Comparison of ENCODE assay signal across 9 cellular contexts in the genomic region with DNA sequence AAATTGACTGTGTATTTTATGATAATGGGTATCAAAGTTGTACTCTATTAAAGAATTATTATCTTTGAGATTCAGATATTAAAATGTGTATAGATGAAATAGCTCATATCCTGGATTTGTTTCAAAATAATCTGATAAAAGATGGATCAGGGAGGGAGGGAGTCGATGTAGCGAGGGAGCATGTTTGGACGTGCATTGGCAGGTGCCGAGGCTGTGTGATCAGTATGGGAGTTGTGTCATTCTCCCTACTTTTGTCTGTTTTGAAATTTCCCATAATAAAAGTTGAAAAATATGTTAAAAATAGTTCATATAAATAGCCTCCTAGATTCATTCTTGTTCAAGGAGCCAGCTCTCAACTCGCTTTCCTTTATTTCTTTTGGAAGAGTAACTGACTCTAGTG.
DNase-seq lines count a peak whose midpoint lies in the region; ATAC-seq, FAIRE-seq and TF ChIP-seq lines count a peak whose summit lies in the region.
"Had no signal": no experiment of that assay in that cellular context is flagged by ENCODE, and none has a peak within 500 bp of the region (broad histone marks: within the 10 kb centered on the region; RNA-seq: fewer than 3 reads in every experiment).

No MANE protein-coding gene starts in this region.

- no peaks in the 10 kb centered on the region for H3K36me3 Mint-ChIP-seq in GM23338 (ENCODE audit: low read depth)
- peaks cover 8% of the 10 kb centered on the region for H3K36me3 Mint-ChIP-seq in T-helper 17 cell (ENCODE audit: low read depth)

- peak overlapping the region; percentile 39; the same call in 1 of the 2 replicates for H3K27ac Mint-ChIP-seq in GM23338
- peak overlapping the region; percentile 90 for H3K27ac Mint-ChIP-seq in T-helper 17 cell

- H3K27me3 ChIP-seq in GM23338 (ENCODE audit: insufficient read depth) = no peaks in the 10 kb centered on the region
- no peaks in the 10 kb centered on the region for H3K27me3 ChIP-seq in endothelial cell of umbilical vein (ENCODE audit: control insufficient read depth in 2 of 2, insufficient read depth in 2 of 2, low read length in 2 of 2)
- no peaks in the 10 kb centered on the region for H3K27me3 ChIP-seq in skeletal muscle satellite cell (ENCODE audit: control insufficient read depth, insufficient read depth, low read length)

- H3K27me3 Mint-ChIP-seq in GM23338 (ENCODE audit: insufficient read depth, low read depth, poor library complexity) (peaks cover 7% of the 10 kb centered on the region), T-helper 17 cell (no peaks in the 10 kb centered on the region)

- no peak overlapping the region for H3K4me3 ChIP-seq in GM23338
- H3K4me3 ChIP-seq in endothelial cell of umbilical vein (replicated peaks in 1 of 3; ENCODE audit: insufficient read depth in 1 of 3, low read depth in 1 of 3, low read length in 3 of 3) = no peak overlapping the region
- H3K4me3 ChIP-seq in skeletal muscle satellite cell (ENCODE audit: low read length) = no peak overlapping the region

- H3K36me3 ChIP-seq in GM23338 (ENCODE audit: insufficient read depth) = no peaks in the 10 kb centered on the region
- peaks cover 0 to 2% of the 10 kb centered on the region in 2 experiments for H3K36me3 ChIP-seq in endothelial cell of umbilical vein (ENCODE audit: control insufficient read depth in 2 of 2, extremely low read depth in 1 of 2, insufficient read depth in 2 of 2, low read length in 2 of 2)
- H3K36me3 ChIP-seq in skeletal muscle satellite cell (ENCODE audit: insufficient read depth, low read length) = no peaks in the 10 kb centered on the region

- H3K4me2 ChIP-seq in GM23338 = no peak overlapping the region
- peak overlapping the region; percentile 33 for H3K4me2 ChIP-seq in endothelial cell of umbilical vein (ENCODE audit: insufficient read depth, low read length)
- peak overlapping the region; percentile 24 for H3K4me2 ChIP-seq in skeletal muscle satellite cell (ENCODE audit: low read length)

- H3K9ac ChIP-seq in endothelial cell of umbilical vein (replicated peaks; ENCODE audit: extremely low read depth, insufficient read depth, low read length) = peak overlapping the region; percentile 59
- peak overlapping the region; percentile 51 for H3K9ac ChIP-seq in skeletal muscle satellite cell (ENCODE audit: low read depth, low read length)

- no peak for FAIRE-seq in endothelial cell of umbilical vein (lab: Jason Lieb, UNC)

- no peak overlapping the region for H3K4me3 Mint-ChIP-seq in GM23338
- peak overlapping the region; percentile 43 for H3K4me3 Mint-ChIP-seq in T-helper 17 cell

- no peaks in the 10 kb centered on the region for H3K9me3 Mint-ChIP-seq in GM23338

- no peak for TF ChIP-seq POLR2A in endothelial cell of umbilical vein (IDR thresholded peaks at IDR 0.05; ENCODE audit: low read depth, low read length)

- H4K20me1 ChIP-seq in GM23338 (replicated peaks; ENCODE audit: insufficient read depth) (no peaks in the 10 kb centered on the region), endothelial cell of umbilical vein (replicated peaks; ENCODE audit: control insufficient read depth, extremely low read depth, insufficient read depth, low read length) (no peaks in the 10 kb centered on the region)

- H3K4me1 ChIP-seq in GM23338 (ENCODE audit: insufficient read depth) (peaks cover 8% of the 10 kb centered on the region), endothelial cell of umbilical vein (ENCODE audit: control insufficient read depth, extremely low read depth, insufficient read depth, low read length) (peaks cover 55% of the 10 kb centered on the region), skeletal muscle satellite cell (ENCODE audit: control insufficient read depth, insufficient read depth, low read length) (peaks cover 55% of the 10 kb centered on the region)

- POLR2A ChIA-PET in endothelial cell of umbilical vein (lab: Charles Lee) = interaction anchor here (0.7 to 2.0 kb wide), 4 partner anchors 39 to 239 kb away, joined by 3 to 8 read pairs (median 4); a partner anchor contains a TSS

- H3K27ac ChIP-seq in GM23338 (ENCODE audit: low read depth) (no peak overlapping the region), endothelial cell of umbilical vein (ENCODE audit: insufficient read depth, low read depth, low read length) (peak overlapping the region; percentile 89)

- H3K4me1 Mint-ChIP-seq in GM23338 = peaks cover 28% of the 10 kb centered on the region
- peaks cover 62% of the 10 kb centered on the region for H3K4me1 Mint-ChIP-seq in T-helper 17 cell

- DNase-seq in GM23338 (ENCODE audit: low spot score) (no peak), T-helper 17 cell (no peak), endothelial cell of umbilical vein (ENCODE audit: low read depth, low spot score) (no peak), posterior cingulate gyrus (no peak)
- DNase-seq in stimulated activated CD4-positive, alpha-beta T cell treated with anti-CD3 and anti-CD28 coated beads, Interleukin-2, amount 100 ng/mL, for 24 hours = no peak
- DNase-seq in stimulated activated CD4-positive, alpha-beta T cell treated with anti-CD3 and anti-CD28 coated beads, Interleukin-1b, Interleukin-23, amount 100 ng/mL, for 48 hours = no peak
- DNase-seq: stimulated activated CD4-positive, alpha-beta T cell treated with anti-CD3 and anti-CD28 coated beads, Interleukin-2, amount 100 ng/mL, for 48 hours had no signal

- ATAC-seq in GM23338 (no peak), T-helper 17 cell (no peak), GM18873 (IDR thresholded peaks at IDR 0.05; ENCODE audit: low FRiP score, unreplicated experiment) (no peak)

- no peaks in the 10 kb centered on the region for H3K79me2 ChIP-seq in GM23338 (replicated peaks; ENCODE audit: insufficient read depth)
- H3K79me2 ChIP-seq in endothelial cell of umbilical vein (ENCODE audit: control insufficient read depth, insufficient read depth, low read length) = no peaks in the 10 kb centered on the region

- H3F3A ChIP-seq in GM23338 (replicated peaks; ENCODE audit: low read depth) = no peaks in the 10 kb centered on the region

- no TSS peak for BruUV-seq in endothelial cell of umbilical vein (replicated peaks; lab: Mats Ljungman, UMichigan)

- no peaks in the 10 kb centered on the region for H3K9me1 ChIP-seq in endothelial cell of umbilical vein (replicated peaks; ENCODE audit: control insufficient read depth, extremely low read depth, insufficient read depth, low read length)

- CTCF ChIA-PET in endothelial cell of umbilical vein (lab: Charles Lee) = interaction anchor here (0.7 to 2.6 kb wide), 16 partner anchors 9 to 242 kb away, joined by 3 to 8 read pairs (median 4); no protein-coding TSS in a partner anchor

- no peaks in the 10 kb centered on the region for H3K9me3 ChIP-seq in T-helper 17 cell (ENCODE audit: control insufficient read depth, low read length, poor library complexity, severe bottlenecking)
- H3K9me3 ChIP-seq in endothelial cell of umbilical vein (replicated peaks; ENCODE audit: control insufficient read depth, insufficient read depth, low read length) = no peaks in the 10 kb centered on the region
- H3K9me3 ChIP-seq in skeletal muscle satellite cell (replicated peaks; ENCODE audit: low read length) = no peaks in the 10 kb centered on the region

- no peaks in the 10 kb centered on the region for H3K9me2 ChIP-seq in GM23338 (ENCODE audit: insufficient read depth)

- H2AFZ ChIP-seq in GM23338 (no peak overlapping the region), endothelial cell of umbilical vein (ENCODE audit: low read depth, low read length) (no peak overlapping the region)

- dilution Hi-C loops in endothelial cell of umbilical vein (cut with MboI; ENCODE audit: extremely low pct_ligation_motif_present, low sequenced_read_pairs) = no loop called here

- intact Hi-C loops in endothelial cell of umbilical vein (cut with micrococcal nuclease) (loop anchor here (1.0 to 2.0 kb wide), 2 partner anchors 46 to 85 kb away; no protein-coding TSS in a partner anchor), posterior cingulate gyrus (cut with DNase I) (loop anchor here (2.0 kb wide), 1 partner anchor 47 kb away; no protein-coding TSS in a partner anchor)

- TF ChIP-seq CTCF in GM23338 (conservative IDR thresholded peaks at IDR 0.05; ENCODE audit: low read depth in 2 of 2) (no peak), endothelial cell of umbilical vein (IDR thresholded peaks at IDR 0.05; ENCODE audit: extremely low read depth in 1 of 2, insufficient read depth in 1 of 2, low read depth in 1 of 2, low read length in 2 of 2) (no peak)

TF ChIP-seq in GM23338, 12 proteins besides CTCF, POLR2A, EP300 and RAD21:
- TF ChIP-seq POLR2AphosphoS5 (IDR thresholded peaks at IDR 0.05; ENCODE audit: low read depth) = no peak
- TF ChIP-seq, protein P1, sequence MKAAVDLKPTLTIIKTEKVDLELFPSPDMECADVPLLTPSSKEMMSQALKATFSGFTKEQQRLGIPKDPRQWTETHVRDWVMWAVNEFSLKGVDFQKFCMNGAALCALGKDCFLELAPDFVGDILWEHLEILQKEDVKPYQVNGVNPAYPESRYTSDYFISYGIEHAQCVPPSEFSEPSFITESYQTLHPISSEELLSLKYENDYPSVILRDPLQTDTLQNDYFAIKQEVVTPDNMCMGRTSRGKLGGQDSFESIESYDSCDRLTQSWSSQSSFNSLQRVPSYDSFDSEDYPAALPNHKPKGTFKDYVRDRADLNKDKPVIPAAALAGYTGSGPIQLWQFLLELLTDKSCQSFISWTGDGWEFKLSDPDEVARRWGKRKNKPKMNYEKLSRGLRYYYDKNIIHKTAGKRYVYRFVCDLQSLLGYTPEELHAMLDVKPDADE (IDR thresholded peaks at IDR 0.05) = no peak
- TF ChIP-seq ZNF114 (CRISPR knock-in tag; IDR thresholded peaks at IDR 0.05) = no peak

TF ChIP-seq in endothelial cell of umbilical vein, 7 proteins besides CTCF, POLR2A, EP300 and RAD21:
- TF ChIP-seq MYC (IDR thresholded peaks at IDR 0.05; ENCODE audit: low read depth, low read length) = no peak
- TF ChIP-seq, protein P2, sequence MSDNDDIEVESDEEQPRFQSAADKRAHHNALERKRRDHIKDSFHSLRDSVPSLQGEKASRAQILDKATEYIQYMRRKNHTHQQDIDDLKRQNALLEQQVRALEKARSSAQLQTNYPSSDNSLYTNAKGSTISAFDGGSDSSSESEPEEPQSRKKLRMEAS (IDR thresholded peaks at IDR 0.05; ENCODE audit: insufficient read depth, insufficient read length) = no peak
- TF ChIP-seq POLR2AphosphoS5 (IDR thresholded peaks at IDR 0.05; ENCODE audit: insufficient read depth, low read depth, low read length) = no peak
- TF ChIP-seq GATA2 (IDR thresholded peaks at IDR 0.05; ENCODE audit: insufficient read depth, insufficient read length, low read depth, low read length) = no peak
- no peak for TF ChIP-seq EZH2 (IDR thresholded peaks at IDR 0.05; ENCODE audit: borderline replicate concordance, low read depth, low read length, severe bottlenecking)
- no peak for TF ChIP-seq FOS (IDR thresholded peaks at IDR 0.05; ENCODE audit: borderline replicate concordance, insufficient read depth, low read length)
- no peak for TF ChIP-seq JUN (IDR thresholded peaks at IDR 0.05; ENCODE audit: borderline replicate concordance, insufficient read depth, insufficient read length, low read depth)
